Comparison of ENCODE assay signal across 16 cellular contexts in genomic region chrX:130093271-130093670, GRCh38. TPM values are rescaled to one million over a fixed set of nuclear protein-coding genes. Genes with fewer than 3 reads are reported as not detected.
DNase-seq lines count a peak whose midpoint lies in the region; ATAC-seq and TF ChIP-seq lines count a peak whose summit lies in the region.
"Had no signal": no experiment of that assay in that cellular context is flagged by ENCODE, and none has a peak within 500 bp of the region (broad histone marks: within the 10 kb centered on the region; RNA-seq: fewer than 3 reads in every experiment).

No MANE protein-coding gene starts in this region.

- no peak for ATAC-seq in naive thymus-derived CD8-positive, alpha-beta T cell
- ATAC-seq in omental fat pad (ENCODE audit: low FRiP score): no peak
- ATAC-seq in HG03280 (IDR thresholded peaks at IDR 0.05; ENCODE audit: unreplicated experiment): no peak
- no peak for ATAC-seq in GM21737 (IDR thresholded peaks at IDR 0.05; ENCODE audit: unreplicated experiment)

- H3K27ac ChIP-seq in CD8-positive, alpha-beta memory T cell (ENCODE audit: low read depth, low read length): no peak overlapping the region
- H3K27ac ChIP-seq in PC-9: peak overlapping the region; percentile 36
- H3K27ac ChIP-seq: 22Rv1 had no signal

- H3K27ac Mint-ChIP-seq in activated CD4-positive, alpha-beta T cell treated with anti-CD3 and anti-CD28 coated beads, Interleukin-2, amount 10 ng/mL, durations not matched to agents 7 days and 5 days: peak overlapping the region; percentile 57
- H3K27ac Mint-ChIP-seq in CD8-positive, alpha-beta memory T cell: peak overlapping the region in 7 of 8 donors; percentile 19 to 99 (median 82)
- H3K27ac Mint-ChIP-seq in naive thymus-derived CD8-positive, alpha-beta T cell: peak overlapping the region in 9 of 10 donors; percentile 28 to 93 (median 69)
- H3K27ac Mint-ChIP-seq: H9 had no signal

- no peaks in the 10 kb centered on the region for H3K9me3 ChIP-seq in CD8-positive, alpha-beta memory T cell (ENCODE audit: low read length)
- H3K9me3 ChIP-seq in PC-9 (ENCODE audit: insufficient read depth, low read depth): no peaks in the 10 kb centered on the region

- no TSS peak for BruUV-seq in PC-9 (replicated peaks; lab: Mats Ljungman, UMichigan)

- H3K4me2 ChIP-seq in PC-9: 0 out of 2 replicates have a peak overlapping the region, but pooled peaks have one; percentile 1

- intact Hi-C loops in PC-9 (cut with micrococcal nuclease; ENCODE audit: unreplicated experiment): no loop called here

- H3K79me2 ChIP-seq in PC-9 (ENCODE audit: low read depth): peaks cover 85% of the 10 kb centered on the region

- H3K4me3 Mint-ChIP-seq in activated CD4-positive, alpha-beta T cell treated with anti-CD3 and anti-CD28 coated beads, Interleukin-2, amount 10 ng/mL, durations not matched to agents 7 days and 5 days: no peak overlapping the region
- peak overlapping the region in 3 of 7 donors; percentile 29 to 44 (median 37) for H3K4me3 Mint-ChIP-seq in CD8-positive, alpha-beta memory T cell
- H3K4me3 Mint-ChIP-seq in naive thymus-derived CD8-positive, alpha-beta T cell: peak overlapping the region in 4 of 10 donors; percentile 15 to 60 (median 38)
- H3K4me3 Mint-ChIP-seq: H9 had no signal

- no peaks in the 10 kb centered on the region for H3K36me3 ChIP-seq in CD8-positive, alpha-beta memory T cell (ENCODE audit: insufficient read depth, low read length)
- no peaks in the 10 kb centered on the region for H3K36me3 ChIP-seq in PC-9 (ENCODE audit: low read depth)

- DNase-seq in activated CD4-positive, alpha-beta T cell treated with anti-CD3 and anti-CD28 coated beads, Interleukin-2, amount 10 ng/mL, durations not matched to agents 7 days and 5 days: no peak
- no peak for DNase-seq in activated CD4-positive, alpha-beta T cell treated with anti-CD3 and anti-CD28 coated beads, Interleukin-2, amount 50 U/mL, for 48 hours
- DNase-seq in CD8-positive, alpha-beta memory T cell: no peak
- DNase-seq in PC-9 (peak in 1 of 2 experiments; percentile 73), omental fat pad (ENCODE audit: low spot score) (no peak)
- DNase-seq in naive thymus-derived CD8-positive, alpha-beta T cell: no peak
- DNase-seq: COR-L47, H9, NCI-H1105, NCI-H1694, NCI-H510A treated with DMSO at 0.1 percent for 48 hours, NCI-H82, SHP77 treated with DMSO at 0.1 percent for 48 hours had no signal

- peaks cover 60% of the 10 kb centered on the region for H3K4me1 ChIP-seq in CD8-positive, alpha-beta memory T cell (ENCODE audit: insufficient read depth, low read length)
- H3K4me1 ChIP-seq in PC-9 (replicated peaks; ENCODE audit: insufficient read depth): peaks cover 58% of the 10 kb centered on the region

- H3K36me3 Mint-ChIP-seq in activated CD4-positive, alpha-beta T cell treated with anti-CD3 and anti-CD28 coated beads, Interleukin-2, amount 10 ng/mL, durations not matched to agents 7 days and 5 days (ENCODE audit: low read depth): peaks cover 11% of the 10 kb centered on the region
- H3K36me3 Mint-ChIP-seq in CD8-positive, alpha-beta memory T cell: peaks cover 0 to 2% (median 0%) of the 10 kb centered on the region in 3 donors
- no peaks in the 10 kb centered on the region for H3K36me3 Mint-ChIP-seq in naive thymus-derived CD8-positive, alpha-beta T cell

- POLR2A ChIA-PET in activated CD4-positive, alpha-beta T cell treated with anti-CD3 and anti-CD28 coated beads, Interleukin-2, amount 10 ng/mL, durations not matched to agents 7 days and 5 days (lab: Charles Lee): no interaction called here
- POLR2A ChIA-PET in CD8-positive, alpha-beta memory T cell (lab: Charles Lee): no interaction called here
- POLR2A ChIA-PET in PC-9 (lab: Charles Lee; ENCODE audit: unreplicated experiment): no interaction called here
- POLR2A ChIA-PET in naive thymus-derived CD8-positive, alpha-beta T cell (lab: Charles Lee): interaction anchor here (4.7 kb wide), 1 partner anchor 16 kb away, joined by 33 read pairs; the partner anchor contains the start of gene ELF4

- H3K9me2 ChIP-seq in PC-9 (ENCODE audit: insufficient read depth): no peaks in the 10 kb centered on the region

- no peak for TF ChIP-seq CTCF in PC-9 (conservative IDR thresholded peaks at IDR 0.05)
- TF ChIP-seq CTCF in omental fat pad (IDR thresholded peaks at IDR 0.05): no peak

- no peaks in the 10 kb centered on the region for H3K9me3 Mint-ChIP-seq in activated CD4-positive, alpha-beta T cell treated with anti-CD3 and anti-CD28 coated beads, Interleukin-2, amount 10 ng/mL, durations not matched to agents 7 days and 5 days
- no peaks in the 10 kb centered on the region for H3K9me3 Mint-ChIP-seq in CD8-positive, alpha-beta memory T cell
- H3K9me3 Mint-ChIP-seq in naive thymus-derived CD8-positive, alpha-beta T cell: no peaks in the 10 kb centered on the region

- peaks cover 66% of the 10 kb centered on the region for H3K4me1 Mint-ChIP-seq in activated CD4-positive, alpha-beta T cell treated with anti-CD3 and anti-CD28 coated beads, Interleukin-2, amount 10 ng/mL, durations not matched to agents 7 days and 5 days
- H3K4me1 Mint-ChIP-seq in CD8-positive, alpha-beta memory T cell: peaks cover 61 to 76% (median 68%) of the 10 kb centered on the region in 3 donors
- peaks cover 16 to 82% (median 60%) of the 10 kb centered on the region in 4 donors for H3K4me1 Mint-ChIP-seq in naive thymus-derived CD8-positive, alpha-beta T cell

- no peak overlapping the region for H3K4me3 ChIP-seq in CD8-positive, alpha-beta memory T cell (ENCODE audit: low read length)
- no peak overlapping the region for H3K4me3 ChIP-seq in PC-9

- peaks cover 13% of the 10 kb centered on the region for H4K20me1 ChIP-seq in PC-9 (ENCODE audit: insufficient read depth)

- H2AFZ ChIP-seq in PC-9: no peak overlapping the region

- CTCF ChIA-PET in activated CD4-positive, alpha-beta T cell treated with anti-CD3 and anti-CD28 coated beads, Interleukin-2, amount 10 ng/mL, durations not matched to agents 7 days and 5 days (lab: Charles Lee): interaction anchor here (0.9 kb wide), 1 partner anchor 45 kb away, joined by 3 read pairs; no protein-coding TSS in a partner anchor
- CTCF ChIA-PET in CD8-positive, alpha-beta memory T cell (lab: Charles Lee): interaction anchor here (1.6 to 2.0 kb wide), 3 partner anchors 14 to 26 kb away, joined by 4 to 8 read pairs (median 5); no protein-coding TSS in a partner anchor
- CTCF ChIA-PET in PC-9 (lab: Charles Lee): no interaction called here

- no peaks in the 10 kb centered on the region for H3K27me3 Mint-ChIP-seq in activated CD4-positive, alpha-beta T cell treated with anti-CD3 and anti-CD28 coated beads, Interleukin-2, amount 10 ng/mL, durations not matched to agents 7 days and 5 days
- H3K27me3 Mint-ChIP-seq in CD8-positive, alpha-beta memory T cell: peaks cover 0 to 2% of the 10 kb centered on the region in 2 donors
- no peaks in the 10 kb centered on the region for H3K27me3 Mint-ChIP-seq in naive thymus-derived CD8-positive, alpha-beta T cell

- H3K27me3 ChIP-seq in CD8-positive, alpha-beta memory T cell (ENCODE audit: insufficient read depth, low read length, poor library complexity, severe bottlenecking): no peaks in the 10 kb centered on the region
- no peaks in the 10 kb centered on the region for H3K27me3 ChIP-seq in PC-9 (ENCODE audit: insufficient read depth, low read depth)

- peaks cover 34% of the 10 kb centered on the region for H3F3A ChIP-seq in PC-9 (ENCODE audit: insufficient read depth, low read depth)

RNA-seq across cellular contexts. Expression of gene ELF4, which starts 17.0 kb away (rescaled TPM):
- total RNA-seq in activated CD4-positive, alpha-beta T cell treated with anti-CD3 and anti-CD28 coated beads, Interleukin-2, amount 10 ng/mL, durations not matched to agents 7 days and 5 days: 10 to 100 TPM; 46.0 to 49.5 TPM
- total RNA-seq in CD8-positive, alpha-beta memory T cell: 10 to 100 TPM; 23.8 to 24.7 TPM
- 19.5 TPM for polyA plus RNA-seq in CD8-positive, alpha-beta memory T cell
- total RNA-seq in PC-9 (2021): 53.0 and 60.3 TPM in 2 replicates
- 10 to 100 TPM; 17.9 to 18.2 TPM for total RNA-seq in naive thymus-derived CD8-positive, alpha-beta T cell
- 10 to 100 TPM in 1 of 3 donors, 1 to 10 TPM in 2; 7.7 to 10.9 (median 9.2) TPM for polyA plus RNA-seq in naive thymus-derived CD8-positive, alpha-beta T cell
- 10 to 100 TPM; 10.8 to 30.5 (median 15.0) TPM for total RNA-seq in omental fat pad
